Comparison of ENCODE assay signal across 16 cellular contexts in genomic region chr6:11168091-11168635, GRCh38. TPM values are rescaled to one million over a fixed set of nuclear protein-coding genes. Genes with fewer than 3 reads are reported as not detected.
DNase-seq lines count a peak whose midpoint lies in the region; TF ChIP-seq lines count a peak whose summit lies in the region.
"Had no signal": no experiment of that assay in that cellular context is flagged by ENCODE, and none has a peak within 500 bp of the region (broad histone marks: within the 10 kb centered on the region; RNA-seq: fewer than 3 reads in every experiment).

No MANE protein-coding gene starts in this region.

- no peak overlapping the region for H3K27ac Mint-ChIP-seq in T-helper 2 cell treated with Interferon-gamma antibody and Interleukin-4, amounts not matched to agents 5 μg/mL and 100 μg/mL, for 36 hours
- H3K27ac Mint-ChIP-seq: B cell; CD8-positive, alpha-beta T cell; H9; IgD-negative memory B cell had no signal

- no peaks in the 10 kb centered on the region for H3K9me3 Mint-ChIP-seq in T-helper 2 cell treated with Interferon-gamma antibody and Interleukin-4, amounts not matched to agents 5 μg/mL and 100 μg/mL, for 36 hours
- H3K9me3 Mint-ChIP-seq: CD8-positive, alpha-beta T cell; H9; IgD-negative memory B cell had no signal

- 74 to 79% methylated on average over 7 of the region's 7 CpGs for WGBS in thyroid gland, 2 donors

- no peaks in the 10 kb centered on the region for H3K27me3 ChIP-seq in thyroid gland
- H3K27me3 ChIP-seq: BLaER1 treated with 17β-estradiol and CSF1 and Interleukin-3, amounts not matched to agents 10 nM and 100 nM had no signal

- no peak for TF ChIP-seq POLR2A in thyroid gland (IDR thresholded peaks at IDR 0.05)

- intact Hi-C loops in thyroid gland (cut with DNase I) = no loop called here

- H3K36me3 ChIP-seq in thyroid gland = no peaks in the 10 kb centered on the region
- H3K36me3 ChIP-seq: BLaER1 treated with 17β-estradiol and CSF1 and Interleukin-3, amounts not matched to agents 10 nM and 100 nM had no signal

- TF ChIP-seq CTCF in AG09319 (IDR thresholded peaks at IDR 0.05; ENCODE audit: low read depth, low read length) = no peak
- no peak for TF ChIP-seq CTCF in AG10803 (conservative IDR thresholded peaks at IDR 0.05; ENCODE audit: low read length)
- TF ChIP-seq CTCF in thyroid gland (IDR thresholded peaks at IDR 0.05) = no peak

- H3K4me3 Mint-ChIP-seq in T-helper 2 cell treated with Interferon-gamma antibody and Interleukin-4, amounts not matched to agents 5 μg/mL and 100 μg/mL, for 36 hours = no peak overlapping the region
- H3K4me3 Mint-ChIP-seq: B cell; CD8-positive, alpha-beta T cell; H9; IgD-negative memory B cell had no signal

- H3K4me3 ChIP-seq in AG10803 (ENCODE audit: low read length) = no peak overlapping the region
- no peak overlapping the region for H3K4me3 ChIP-seq in thyroid gland (replicated peaks in 1 of 3)
- H3K4me3 ChIP-seq: BLaER1 treated with 17β-estradiol and CSF1 and Interleukin-3, amounts not matched to agents 10 nM and 100 nM had no signal

- peak; percentile 18 for DNase-seq in AG09319 (ENCODE audit: extremely low read depth, low read depth)
- DNase-seq in AG10803 (ENCODE audit: low read depth) = peak; percentile 31
- DNase-seq in fibroblast of gingiva (ENCODE audit: low read depth) = peak; percentile 25
- DNase-seq in thyroid gland = no peak
- DNase-seq in T-helper 2 cell treated with Interferon-gamma antibody and Interleukin-4, amounts not matched to agents 5 μg/mL and 100 μg/mL, for 36 hours (ENCODE audit: low spot score) = no peak
- DNase-seq in NCI-H526 (lab: John Stamatoyannopoulos, UW) = no peak
- DNase-seq: ACHN; Calu3; CD8-positive, alpha-beta T cell; DMS79 treated with DMSO at 0.1 percent for 48 hours; GF-D8; H9 had no signal

- peak overlapping the region in 2 of 3 donors; percentile 2 to 31 for H3K27ac ChIP-seq in thyroid gland
- H3K27ac ChIP-seq: BLaER1 treated with 17β-estradiol and CSF1 and Interleukin-3, amounts not matched to agents 10 nM and 100 nM had no signal

- H3K9me3 ChIP-seq in thyroid gland = no peaks in the 10 kb centered on the region

- no peaks in the 10 kb centered on the region for H3K27me3 Mint-ChIP-seq in T-helper 2 cell treated with Interferon-gamma antibody and Interleukin-4, amounts not matched to agents 5 μg/mL and 100 μg/mL, for 36 hours (ENCODE audit: low read depth)
- H3K27me3 Mint-ChIP-seq: B cell, IgD-negative memory B cell had no signal

- peaks cover 6 to 25% of the 10 kb centered on the region in 2 donors for H3K4me1 ChIP-seq in thyroid gland

- no peaks in the 10 kb centered on the region for H3K36me3 Mint-ChIP-seq in T-helper 2 cell treated with Interferon-gamma antibody and Interleukin-4, amounts not matched to agents 5 μg/mL and 100 μg/mL, for 36 hours (ENCODE audit: low read depth)
- H3K36me3 Mint-ChIP-seq: CD8-positive, alpha-beta T cell; IgD-negative memory B cell had no signal

- peaks cover 23% of the 10 kb centered on the region for H3K4me1 Mint-ChIP-seq in T-helper 2 cell treated with Interferon-gamma antibody and Interleukin-4, amounts not matched to agents 5 μg/mL and 100 μg/mL, for 36 hours (ENCODE audit: low read depth)

RNA-seq across cellular contexts. Expression of gene ERVFRD-1, which starts 56.6 kb away (rescaled TPM):
- total RNA-seq in thyroid gland = not detected
- total RNA-seq: B cell; Calu3; CD8-positive, alpha-beta T cell; H1; H9 had no signal

Comparison
In these comparisons a context has a peak if more than half of its experiments do, and no peak if none do; other contexts are left out.
1. DNase-seq: peak in AG09319 (single experiment), AG10803 (single experiment) and fibroblast of gingiva (single experiment); none in thyroid gland (0 of 2), T-helper 2 cell treated with Interferon-gamma antibody and Interleukin-4, amounts not matched to agents 5 μg/mL and 100 μg/mL, for 36 hours (single experiment) and NCI-H526 (0 of 2).